Comparison of ENCODE assay signal across 8 cellular contexts in the genomic region with DNA sequence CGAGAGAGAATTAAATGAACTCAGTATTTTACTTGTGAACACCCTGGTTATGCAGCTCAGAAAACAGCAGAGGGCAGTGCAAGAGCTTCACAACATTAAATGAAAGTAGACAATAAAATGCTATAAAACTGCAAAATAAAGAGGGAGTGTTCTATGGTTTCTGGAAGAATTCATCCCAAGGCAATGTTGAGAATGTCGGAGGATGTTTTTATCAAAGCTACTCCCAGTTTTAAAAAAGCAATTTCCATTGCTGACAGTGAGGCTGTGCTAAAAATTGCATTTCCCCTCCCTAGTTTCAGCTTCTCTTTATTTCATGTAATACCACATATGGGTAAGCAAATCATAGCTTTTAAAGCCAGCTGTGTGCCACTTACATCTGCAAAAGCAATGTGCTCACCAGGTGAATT.
DNase-seq lines count a peak whose midpoint lies in the region; ATAC-seq and TF ChIP-seq lines count a peak whose summit lies in the region.

No MANE protein-coding gene starts in this region.

- no peak overlapping the region for H3K27ac Mint-ChIP-seq in stimulated activated memory B cell treated with anti-CD40 and anti-IgM and Interleukin-4, amounts not matched to agents 10 μg/mL and 1 μg/mL and 100 μg/mL, for 72 hours

- peak; percentile 70 for ATAC-seq in left lobe of liver
- no peak for ATAC-seq in HG02938 (IDR thresholded peaks at IDR 0.05; ENCODE audit: unreplicated experiment)
- no peak for ATAC-seq in HG02678 (IDR thresholded peaks at IDR 0.05; ENCODE audit: unreplicated experiment)
- no peak for ATAC-seq in stimulated activated memory B cell treated with anti-CD40 and anti-IgM and Interleukin-4, amounts not matched to agents 10 μg/mL and 1 μg/mL and 100 μg/mL, for 72 hours

- no peaks in the 10 kb centered on the region for H3K9me3 ChIP-seq in WERI-Rb-1 (ENCODE audit: severe bottlenecking)

- no peaks in the 10 kb centered on the region for H3K4me1 Mint-ChIP-seq in stimulated activated memory B cell treated with anti-CD40 and anti-IgM and Interleukin-4, amounts not matched to agents 10 μg/mL and 1 μg/mL and 100 μg/mL, for 72 hours

- peak; percentile 65 for TF ChIP-seq CTCF in C4-2B (conservative IDR thresholded peaks at IDR 0.05)
- TF ChIP-seq CTCF in WERI-Rb-1 (IDR thresholded peaks at IDR 0.05; ENCODE audit: low read depth, low read length): peak; percentile 32; the same call in 1 of the 2 replicates

- peak; percentile 30 for DNase-seq in HS-27A (ENCODE audit: low read depth)
- DNase-seq in WERI-Rb-1: peak; percentile 32
- DNase-seq in left lobe of liver (ENCODE audit: low spot score): no peak
- no peak for DNase-seq in CD1c-positive myeloid dendritic cell (ENCODE audit: extremely low spot score)

- peaks cover 2% of the 10 kb centered on the region for H3K9me3 Mint-ChIP-seq in stimulated activated memory B cell treated with anti-CD40 and anti-IgM and Interleukin-4, amounts not matched to agents 10 μg/mL and 1 μg/mL and 100 μg/mL, for 72 hours

- H3K27me3 Mint-ChIP-seq in stimulated activated memory B cell treated with anti-CD40 and anti-IgM and Interleukin-4, amounts not matched to agents 10 μg/mL and 1 μg/mL and 100 μg/mL, for 72 hours: no peaks in the 10 kb centered on the region

- no peaks in the 10 kb centered on the region for H3K36me3 ChIP-seq in WERI-Rb-1

- no peak overlapping the region for H3K4me3 Mint-ChIP-seq in stimulated activated memory B cell treated with anti-CD40 and anti-IgM and Interleukin-4, amounts not matched to agents 10 μg/mL and 1 μg/mL and 100 μg/mL, for 72 hours

- H3K36me3 Mint-ChIP-seq in stimulated activated memory B cell treated with anti-CD40 and anti-IgM and Interleukin-4, amounts not matched to agents 10 μg/mL and 1 μg/mL and 100 μg/mL, for 72 hours: no peaks in the 10 kb centered on the region

- no peaks in the 10 kb centered on the region for H3K27me3 ChIP-seq in WERI-Rb-1 (ENCODE audit: insufficient read depth, low read depth, severe bottlenecking)

- no peak overlapping the region for H3K4me3 ChIP-seq in WERI-Rb-1 (ENCODE audit: low read depth, low read length)

- H3K27ac ChIP-seq in C4-2B (no peak overlapping the region), WERI-Rb-1 (no peak overlapping the region)

Comparison
In these comparisons a context has a peak if more than half of its experiments do, and no peak if none do; other contexts are left out.
1. DNase-seq: peak in HS-27A (single experiment) and WERI-Rb-1 (single experiment); none in left lobe of liver (single experiment) and CD1c-positive myeloid dendritic cell (single experiment).